In genomic region chr1:4091996-4092395, GRCh38 we compare ENCODE assay signal across 25 cellular contexts.
"Had no signal": no experiment of that assay in that cellular context is flagged by ENCODE, and none has a peak within 500 bp of the region (broad histone marks: within the 10 kb centered on the region; RNA-seq: fewer than 3 reads in every experiment).

No MANE protein-coding gene starts in this region.

- DNase-seq: cerebellar nuclear complex; colonic mucosa; cortex of kidney; effector CD8-positive, alpha-beta T cell; effector memory CD8-positive, alpha-beta T cell; endodermal cell; erythroblast; esophagus squamous epithelium; foreskin fibroblast; foreskin melanocyte; gastrocnemius medialis; glutamatergic neuron; heart right ventricle; hippocampal formation; left cardiac atrium; left lung; left ventricle myocardium superior; lower lobe of right lung; mesenchymal stem cell; midbrain had no signal

- FAIRE-seq: endometrium, islet of Langerhans, keratinocyte had no signal

- H3K4me1 ChIP-seq: colonic mucosa, esophagus squamous epithelium, gastrocnemius medialis, heart right ventricle, left lung, lower lobe of right lung had no signal

- H3K36me3 ChIP-seq: colonic mucosa, esophagus squamous epithelium, gastrocnemius medialis, heart right ventricle, left lung, lower lobe of right lung had no signal

- H3K27ac ChIP-seq: colonic mucosa, epithelial cell of prostate, esophagus squamous epithelium, gastrocnemius medialis, heart right ventricle, left lung, lower lobe of right lung had no signal

- ATAC-seq: effector memory CD8-positive, alpha-beta T cell; esophagus mucosa; gastrocnemius medialis; heart right ventricle; left cardiac atrium; left lung; left ventricle myocardium superior; lower lobe of right lung had no signal

- H3K4me3 ChIP-seq: colonic mucosa, esophagus squamous epithelium, gastrocnemius medialis, heart right ventricle, left lung, lower lobe of right lung had no signal

- H3K27me3 ChIP-seq: colonic mucosa, esophagus squamous epithelium had no signal

- H3K9me3 ChIP-seq: colonic mucosa, gastrocnemius medialis had no signal
